In genomic region chr5:78858401-78858800, GRCh38 we compare ENCODE assay signal across 15 cellular contexts.
DNase-seq lines count a peak whose midpoint lies in the region; FAIRE-seq and TF ChIP-seq lines count a peak whose summit lies in the region.
"Had no signal": no experiment of that assay in that cellular context is flagged by ENCODE, and none has a peak within 500 bp of the region (broad histone marks: within the 10 kb centered on the region; RNA-seq: fewer than 3 reads in every experiment).

No MANE protein-coding gene starts in this region.

- H2AFZ ChIP-seq in astrocyte (ENCODE audit: low read depth, low read length) = no peak overlapping the region
- H2AFZ ChIP-seq: GM23338 had no signal

- FAIRE-seq in astrocyte (lab: Jason Lieb, UNC) = peak; percentile 9
- FAIRE-seq: GM12878 had no signal

- H3K27me3 Mint-ChIP-seq in astrocyte (ENCODE audit: low read depth, unreplicated experiment) = no peaks in the 10 kb centered on the region
- peaks cover 0 to 1% of the 10 kb centered on the region in 2 donors for H3K27me3 Mint-ChIP-seq in CD8-positive, alpha-beta memory T cell

- no peaks in the 10 kb centered on the region for H3K79me2 ChIP-seq in astrocyte (ENCODE audit: insufficient read depth, low read length)

- peaks cover 13% of the 10 kb centered on the region for H3K9me3 Mint-ChIP-seq in astrocyte (ENCODE audit: unreplicated experiment)
- H3K9me3 Mint-ChIP-seq in CD8-positive, alpha-beta memory T cell = peaks cover 0 to 44% (median 17%) of the 10 kb centered on the region in 5 donors

- no peak overlapping the region for H3K4me3 Mint-ChIP-seq in astrocyte (ENCODE audit: unreplicated experiment)
- H3K4me3 Mint-ChIP-seq in CD8-positive, alpha-beta memory T cell = no peak overlapping the region
- H3K4me3 Mint-ChIP-seq: CD14-positive monocyte; CD8-positive, alpha-beta T cell; GM23338 had no signal

- intact Hi-C loops in lower leg skin (cut with DNase I; ENCODE audit: low total_unique reads) = no loop called here

- no peaks in the 10 kb centered on the region for H3K27me3 ChIP-seq in BJ (ENCODE audit: control insufficient read depth, insufficient read depth, low read length)
- H3K27me3 ChIP-seq in astrocyte (ENCODE audit: insufficient read depth, low read length) = no peaks in the 10 kb centered on the region
- H3K27me3 ChIP-seq in skeletal muscle satellite cell (ENCODE audit: control insufficient read depth, insufficient read depth, low read length) = no peaks in the 10 kb centered on the region
- no peaks in the 10 kb centered on the region for H3K27me3 ChIP-seq in CD8-positive, alpha-beta memory T cell (ENCODE audit: insufficient read depth, low read length, poor library complexity, severe bottlenecking)
- H3K27me3 ChIP-seq: BE2C had no signal

- no peak overlapping the region for H3K9ac ChIP-seq in astrocyte (ENCODE audit: low read length)
- peak overlapping the region; percentile 50 for H3K9ac ChIP-seq in skeletal muscle satellite cell (ENCODE audit: low read depth, low read length)

- H3K4me3 ChIP-seq in BJ (ENCODE audit: low read depth, low read length) = no peak overlapping the region
- no peak overlapping the region for H3K4me3 ChIP-seq in astrocyte (ENCODE audit: insufficient read depth, low read depth, low read length)
- no peak overlapping the region for H3K4me3 ChIP-seq in skeletal muscle satellite cell (ENCODE audit: low read length)
- H3K4me3 ChIP-seq in CD8-positive, alpha-beta memory T cell (ENCODE audit: low read length) = no peak overlapping the region
- no peak overlapping the region for H3K4me3 ChIP-seq in lower leg skin (ENCODE audit: low read depth, poor library complexity, severe bottlenecking)
- H3K4me3 ChIP-seq: GM12878, GM23338 had no signal

- H3K4me2 ChIP-seq in astrocyte (ENCODE audit: low read length) (no peak overlapping the region), skeletal muscle satellite cell (ENCODE audit: low read length) (no peak overlapping the region)
- H3K4me2 ChIP-seq: GM23338 had no signal

- H3K36me3 ChIP-seq in BJ (ENCODE audit: control insufficient read depth, insufficient read depth, low read length) = no peaks in the 10 kb centered on the region
- H3K36me3 ChIP-seq in astrocyte (ENCODE audit: insufficient read depth, low read length) = no peaks in the 10 kb centered on the region
- peaks cover 6% of the 10 kb centered on the region for H3K36me3 ChIP-seq in skeletal muscle satellite cell (ENCODE audit: insufficient read depth, low read length)
- no peaks in the 10 kb centered on the region for H3K36me3 ChIP-seq in CD8-positive, alpha-beta memory T cell (ENCODE audit: insufficient read depth, low read length)
- H3K36me3 ChIP-seq: BE2C had no signal

- H3K27ac ChIP-seq in astrocyte (ENCODE audit: low read depth, low read length) = no peak overlapping the region
- H3K27ac ChIP-seq in CD8-positive, alpha-beta memory T cell (ENCODE audit: low read depth, low read length) = no peak overlapping the region

- H3K4me1 ChIP-seq in astrocyte (ENCODE audit: insufficient read depth, low read length) = no peaks in the 10 kb centered on the region
- peaks cover 11% of the 10 kb centered on the region for H3K4me1 ChIP-seq in skeletal muscle satellite cell (ENCODE audit: control insufficient read depth, insufficient read depth, low read length)
- H3K4me1 ChIP-seq in CD8-positive, alpha-beta memory T cell (ENCODE audit: insufficient read depth, low read length) = no peaks in the 10 kb centered on the region
- H3K4me1 ChIP-seq: BE2C had no signal

- H3K4me1 Mint-ChIP-seq in astrocyte (ENCODE audit: low read depth, unreplicated experiment) = no peaks in the 10 kb centered on the region
- H3K4me1 Mint-ChIP-seq in CD8-positive, alpha-beta memory T cell = no peaks in the 10 kb centered on the region
- H3K4me1 Mint-ChIP-seq: CD14-positive monocyte, GM23338 had no signal

- POLR2A ChIA-PET in BJ (lab: Charles Lee) = no interaction called here
- POLR2A ChIA-PET in CD8-positive, alpha-beta memory T cell (lab: Charles Lee) = no interaction called here

- H3K27ac Mint-ChIP-seq in astrocyte (ENCODE audit: unreplicated experiment) = no peak overlapping the region
- H3K27ac Mint-ChIP-seq in CD8-positive, alpha-beta memory T cell = no peak overlapping the region
- H3K27ac Mint-ChIP-seq: CD14-positive monocyte; CD8-positive, alpha-beta T cell; GM23338 had no signal

- WGBS in lower leg skin, 2 donors = 38 to 72% methylated on average over 1 of the region's 1 CpG

- CTCF ChIA-PET in BJ (lab: Yijun Ruan, JAX) = no interaction called here
- CTCF ChIA-PET in CD8-positive, alpha-beta memory T cell (lab: Charles Lee) = no interaction called here

- H3K36me3 Mint-ChIP-seq in astrocyte (ENCODE audit: low read depth, unreplicated experiment) = peaks cover 24% of the 10 kb centered on the region
- peaks cover 18 to 59% (median 26%) of the 10 kb centered on the region in 3 donors for H3K36me3 Mint-ChIP-seq in CD8-positive, alpha-beta memory T cell

- DNase-seq in BJ (ENCODE audit: low read depth) (peak; percentile 16), astrocyte (ENCODE audit: low read depth) (no peak), hepatic stellate cell (ENCODE audit: low spot score) (peak; percentile 16), lower leg skin (ENCODE audit: low spot score in 2 of 2) (no peak), NCI-H345 (lab: John Stamatoyannopoulos, UW) (no peak)
- DNase-seq in CD8-positive, alpha-beta memory T cell = no peak
- DNase-seq: ACHN; BE2C; CD8-positive, alpha-beta T cell; H7; IMR-90 had no signal

- no peaks in the 10 kb centered on the region for H4K20me1 ChIP-seq in astrocyte (ENCODE audit: insufficient read depth, low read length)

- peaks cover 3% of the 10 kb centered on the region for H3K9me3 ChIP-seq in astrocyte (ENCODE audit: insufficient read depth, low read depth, low read length)
- no peaks in the 10 kb centered on the region for H3K9me3 ChIP-seq in skeletal muscle satellite cell (replicated peaks; ENCODE audit: low read length)
- no peaks in the 10 kb centered on the region for H3K9me3 ChIP-seq in CD8-positive, alpha-beta memory T cell (ENCODE audit: low read length)
- H3K9me3 ChIP-seq: BE2C had no signal

- no peak for TF ChIP-seq POLR2A in lower leg skin (IDR thresholded peaks at IDR 0.05)

- no peak for TF ChIP-seq CTCF in BJ (IDR thresholded peaks at IDR 0.05; ENCODE audit: insufficient read depth, low read depth, low read length)
- TF ChIP-seq CTCF in astrocyte (IDR thresholded peaks at IDR 0.05; ENCODE audit: insufficient read depth, low read depth, low read length) = no peak
- TF ChIP-seq CTCF in lower leg skin (IDR thresholded peaks at IDR 0.05) = no peak

Comparison
In these comparisons a context has a peak if more than half of its experiments do, and no peak if none do; other contexts are left out.
1. DNase-seq: peak in BJ (single experiment) and hepatic stellate cell (single experiment); none in astrocyte (single experiment), CD8-positive, alpha-beta memory T cell (0 of 5), lower leg skin (0 of 2) and NCI-H345 (single experiment).